ENCODE assay signal across 25 cellular contexts in the genomic region with DNA sequence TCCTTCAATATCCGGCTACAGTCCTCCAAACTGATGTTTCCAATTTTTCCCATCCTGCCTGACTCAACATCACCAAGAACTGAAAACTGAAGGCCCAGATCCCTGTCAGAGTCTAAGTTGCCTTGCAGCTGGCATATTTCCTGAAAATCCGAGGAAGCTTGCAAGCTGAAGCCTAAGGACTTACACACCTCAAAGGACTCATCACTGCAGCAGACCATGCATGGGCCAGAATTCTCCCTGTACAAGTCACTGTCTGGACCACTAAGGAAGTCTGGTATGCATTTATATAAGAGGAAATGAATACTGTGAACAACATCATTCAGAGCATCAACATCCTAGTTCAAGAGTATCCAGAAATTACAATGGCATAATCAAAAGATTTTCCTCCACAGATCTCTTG.
DNase-seq lines count a peak whose midpoint lies in the region; ATAC-seq and TF ChIP-seq lines count a peak whose summit lies in the region.
"Had no signal": no experiment of that assay in that cellular context is flagged by ENCODE, and none has a peak within 500 bp of the region (broad histone marks: within the 10 kb centered on the region; RNA-seq: fewer than 3 reads in every experiment).

No MANE protein-coding gene starts in this region.

- no peaks in the 10 kb centered on the region for H3K27me3 ChIP-seq in ACC112 (ENCODE audit: insufficient read depth, low read length)
- H3K27me3 ChIP-seq in foreskin keratinocyte, result no peaks in the 10 kb centered on the region
- H3K27me3 ChIP-seq: colonic mucosa had no signal

- 0 out of 2 replicates have a peak, but pooled peaks cover 3% of the 10 kb centered on the region for H3K36me3 ChIP-seq in ACC112 (ENCODE audit: insufficient read depth, low read length)
- H3K36me3 ChIP-seq: colonic mucosa, WERI-Rb-1 had no signal

- no peak overlapping the region for H3K27ac Mint-ChIP-seq in natural killer cell
- H3K27ac Mint-ChIP-seq: endodermal cell; natural killer cell treated with Interleukin-12 subunit alpha and Interleukin-12 subunit beta and Interleukin-15 and Interleukin-18, amount 100 ng/mL, for 72 hours had no signal

- peak overlapping the region; percentile 37 for H2AFZ ChIP-seq in ACC112 (ENCODE audit: low read length, unreplicated experiment)

- intact Hi-C loops in natural killer cell (cut with micrococcal nuclease), result no loop called here

- DNase-seq in ELR (ENCODE audit: low read depth) (peak; percentile 70), astrocyte of the hippocampus (ENCODE audit: low read depth, low spot score) (peak; percentile 40), iris pigment epithelial cell (ENCODE audit: low read depth) (peak; percentile 84), GF-D8 (lab: John Stamatoyannopoulos, UW) (no peak), natural killer cell (no peak), foreskin keratinocyte (no peak)
- DNase-seq: activated CD4-positive, alpha-beta T cell treated with anti-CD3 and anti-CD28 coated beads, Interleukin-2, amount 50 U/mL, for 4 hours; activated gamma-delta T cell treated with Interleukin-2 at 50 U/mL for 16 hours; activated T-cell treated with anti-CD3 and anti-CD28 coated beads for 4 hours; CD8-positive, alpha-beta memory T cell; colonic mucosa; DMS79 treated with DMSO at 0.1 percent for 48 hours; endodermal cell; Karpas-422; NCI-H1105 treated with DMSO at 0.1 percent for 48 hours; NCI-H2107; NCI-H510A; posterior cingulate gyrus; SHP77; small intestine; stimulated activated CD4-positive, alpha-beta T cell treated with anti-CD3 and anti-CD28 coated beads, Interleukin-4, amount 100 ng/mL, for 1 hour; WERI-Rb-1 had no signal

- no peaks in the 10 kb centered on the region for H3K79me2 ChIP-seq in ACC112 (ENCODE audit: control insufficient read depth, insufficient read depth, low read length, unreplicated experiment)

- H3K4me1 ChIP-seq in ACC112 (ENCODE audit: control insufficient read depth, insufficient read depth, low read length, unreplicated experiment), result peaks cover 46% of the 10 kb centered on the region
- H3K4me1 ChIP-seq in foreskin keratinocyte, result no peaks in the 10 kb centered on the region
- H3K4me1 ChIP-seq: colonic mucosa had no signal

- ATAC-seq in natural killer cell (no peak), HG03097 (IDR thresholded peaks at IDR 0.05; ENCODE audit: low FRiP score, unreplicated experiment) (no peak), foreskin keratinocyte (no peak)
- ATAC-seq: natural killer cell treated with Interleukin-12 subunit alpha and Interleukin-12 subunit beta and Interleukin-15 and Interleukin-18, amount 100 ng/mL, for 72 hours had no signal

- no peaks in the 10 kb centered on the region for H3K36me3 Mint-ChIP-seq in natural killer cell
- H3K36me3 Mint-ChIP-seq: CD8-positive, alpha-beta memory T cell; natural killer cell treated with Interleukin-12 subunit alpha and Interleukin-12 subunit beta and Interleukin-15 and Interleukin-18, amount 100 ng/mL, for 72 hours had no signal

- H3K27me3 Mint-ChIP-seq in natural killer cell (ENCODE audit: low read depth in 2 of 2), result peaks cover 9 to 25% of the 10 kb centered on the region in 2 donors

- H3K4me3 Mint-ChIP-seq in natural killer cell, result no peak overlapping the region
- H3K4me3 Mint-ChIP-seq: CD8-positive, alpha-beta memory T cell; endodermal cell; natural killer cell treated with Interleukin-12 subunit alpha and Interleukin-12 subunit beta and Interleukin-15 and Interleukin-18, amount 100 ng/mL, for 72 hours had no signal

- H3K27ac ChIP-seq in ACC112 (ENCODE audit: low read depth, low read length) (peak overlapping the region; percentile 90), foreskin keratinocyte (no peak overlapping the region)
- H3K27ac ChIP-seq: colonic mucosa, WERI-Rb-1 had no signal

- TF ChIP-seq CTCF in natural killer cell (IDR thresholded peaks at IDR 0.05), result no peak
- no peak for TF ChIP-seq CTCF in foreskin keratinocyte (conservative IDR thresholded peaks at IDR 0.05)

- no peaks in the 10 kb centered on the region for H3K4me1 Mint-ChIP-seq in natural killer cell
- H3K4me1 Mint-ChIP-seq: CD8-positive, alpha-beta memory T cell had no signal

- H3K4me3 ChIP-seq in ACC112 (ENCODE audit: low read depth, low read length), result peak overlapping the region; percentile 47; the same call in 1 of the 2 replicates
- H3K4me3 ChIP-seq: colonic mucosa had no signal

- H3K9me3 Mint-ChIP-seq in natural killer cell, result no peaks in the 10 kb centered on the region
- H3K9me3 Mint-ChIP-seq: natural killer cell treated with Interleukin-12 subunit alpha and Interleukin-12 subunit beta and Interleukin-15 and Interleukin-18, amount 100 ng/mL, for 72 hours had no signal

Comparison
In these comparisons a context has a peak if more than half of its experiments do, and no peak if none do; other contexts are left out.
1. DNase-seq: peak in ELR (single experiment), astrocyte of the hippocampus (single experiment) and iris pigment epithelial cell (single experiment); none in GF-D8 (single experiment), natural killer cell (single experiment) and foreskin keratinocyte (0 of 2).